In genomic region chr4:19879330-19879729, GRCh38 we compare ENCODE assay signal across 26 cellular contexts.
"Had no signal": no experiment of that assay in that cellular context is flagged by ENCODE, and none has a peak within 500 bp of the region (broad histone marks: within the 10 kb centered on the region; RNA-seq: fewer than 3 reads in every experiment).

No MANE protein-coding gene starts in this region.

- ATAC-seq: activated T-helper 17 cell treated with anti-CD3 and anti-CD28 coated beads, Interleukin-2, amount 50 U/mL, for 72 hours; T-helper 17 cell had no signal

- H3K27me3 Mint-ChIP-seq: activated B cell treated with CpG ODN at 0.5 μM for 24 hours; activated CD4-positive, alpha-beta T cell treated with anti-CD3 and anti-CD28 coated beads, Interleukin-2, amount 10 ng/mL, durations not matched to agents 24 days and 14 days; activated naive CD8-positive, alpha-beta T cell; activated T-helper 17 cell treated with anti-CD3 and anti-CD28 coated beads, Interleukin-2, amount 50 U/mL, for 72 hours; T-helper 17 cell had no signal

- H3K4me3 Mint-ChIP-seq: activated B cell treated with CpG ODN at 0.5 μM for 24 hours; activated CD4-positive, alpha-beta T cell treated with anti-CD3 and anti-CD28 coated beads, Interleukin-2, amount 10 ng/mL, durations not matched to agents 24 days and 14 days; activated naive CD4-positive, alpha-beta T cell treated with anti-CD3 and anti-CD28 coated beads for 36 hours; activated naive CD8-positive, alpha-beta T cell; activated T-helper 17 cell treated with anti-CD3 and anti-CD28 coated beads, Interleukin-2, amount 50 U/mL, for 72 hours; T-helper 17 cell had no signal

- H3K27ac ChIP-seq: brain microvascular endothelial cell, cardiac muscle cell, PC-9 had no signal

- H3K36me3 ChIP-seq: brain microvascular endothelial cell, cardiac muscle cell had no signal

- H3K4me3 ChIP-seq: cardiac muscle cell, PC-9 had no signal

- H3K27me3 ChIP-seq: brain microvascular endothelial cell, cardiac muscle cell had no signal

- H3K4me1 Mint-ChIP-seq: activated B cell treated with CpG ODN at 0.5 μM for 24 hours; activated CD4-positive, alpha-beta T cell treated with anti-CD3 and anti-CD28 coated beads, Interleukin-2, amount 10 ng/mL, durations not matched to agents 24 days and 14 days; activated T-helper 17 cell treated with anti-CD3 and anti-CD28 coated beads, Interleukin-2, amount 50 U/mL, for 72 hours; T-helper 17 cell had no signal

- H3K36me3 Mint-ChIP-seq: activated naive CD8-positive, alpha-beta T cell had no signal

- DNase-seq: activated B cell treated with CpG ODN at 0.5 μM for 24 hours; activated CD4-positive, alpha-beta T cell treated with anti-CD3 and anti-CD28 coated beads for 1 hour; activated CD4-positive, alpha-beta T cell treated with anti-CD3 and anti-CD28 coated beads, Interleukin-2, amount 10 ng/mL, durations not matched to agents 24 days and 14 days; activated CD4-positive, alpha-beta T cell treated with anti-CD3 and anti-CD28 coated beads, Interleukin-2, amount 50 U/mL, for 48 hours; activated gamma-delta T cell; activated naive CD4-positive, alpha-beta T cell treated with anti-CD3 and anti-CD28 coated beads for 36 hours; activated T-cell treated with anti-CD3 and anti-CD28 coated beads for 4 hours; activated T-cell treated with anti-CD3 and anti-CD28 coated beads, Interleukin-2, amount 50 U/mL, for 48 hours; brain microvascular endothelial cell; Kasumi-1; NCI-H1048; NCI-H146; NCI-H187 treated with DMSO at 0.1 percent for 48 hours; NCI-H2171 treated with DMSO at 0.1 percent for 48 hours; NCI-H345; NCI-H510A; NCI-H526 treated with DMSO at 0.1 percent for 48 hours; NCI-H82; NK-92 treated with Interleukin-12 subunit alpha and Interleukin-12 subunit beta, amount 100 ng/mL, for 24 hours; PC-9; SIG-M5; T-helper 17 cell; T-helper 9 cell had no signal

- H2AFZ ChIP-seq: PC-9 had no signal

- H3K27ac Mint-ChIP-seq: activated B cell treated with CpG ODN at 0.5 μM for 24 hours; activated CD4-positive, alpha-beta T cell treated with anti-CD3 and anti-CD28 coated beads, Interleukin-2, amount 10 ng/mL, durations not matched to agents 24 days and 14 days; activated naive CD4-positive, alpha-beta T cell treated with anti-CD3 and anti-CD28 coated beads for 36 hours; activated naive CD8-positive, alpha-beta T cell; activated T-helper 17 cell treated with anti-CD3 and anti-CD28 coated beads, Interleukin-2, amount 50 U/mL, for 72 hours; T-helper 17 cell had no signal

- H3K4me2 ChIP-seq: PC-9 had no signal
